Comparison of ENCODE assay signal across 20 cellular contexts in the genomic region with DNA sequence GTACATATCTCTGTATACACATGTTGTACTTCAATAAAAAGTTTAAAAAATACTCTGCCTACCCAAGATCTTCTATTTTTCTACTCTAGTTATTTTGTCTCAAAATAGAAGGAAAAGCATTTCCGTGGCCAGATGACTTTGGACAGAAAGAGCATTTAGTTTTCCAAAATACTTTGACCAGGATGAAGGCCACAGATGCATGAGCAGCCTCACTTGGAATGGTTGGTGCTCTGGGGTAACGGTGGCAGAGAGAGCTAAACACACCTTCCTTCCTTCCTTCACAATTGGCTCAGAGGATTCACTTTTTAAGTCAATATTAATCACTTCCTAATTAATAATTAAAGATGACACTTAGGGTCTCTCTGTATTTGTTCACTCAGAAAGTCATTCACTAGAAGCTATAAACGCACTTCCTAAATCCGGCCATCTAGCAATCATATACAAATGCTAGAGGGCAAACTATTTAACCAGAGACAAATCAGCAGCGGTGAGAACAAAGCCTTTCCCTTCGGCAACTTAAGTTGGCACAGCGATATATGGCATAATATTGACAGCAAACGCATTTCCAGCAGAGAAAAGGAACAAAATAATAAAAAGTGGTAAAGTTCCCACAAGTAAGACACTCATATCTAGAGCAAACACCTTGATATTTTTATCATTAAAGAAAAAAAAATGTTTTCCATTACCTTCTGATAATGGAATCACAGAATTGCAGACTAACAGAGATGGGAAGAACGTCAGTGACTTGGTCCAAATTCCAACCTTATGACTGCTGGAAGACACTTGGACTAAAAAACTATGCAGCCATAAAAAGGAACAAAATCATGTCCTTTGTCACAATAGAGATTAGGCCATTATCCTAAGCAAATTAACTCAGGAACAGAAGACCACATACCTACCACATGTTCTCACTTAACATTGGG.
"Had no signal": no experiment of that assay in that cellular context is flagged by ENCODE, and none has a peak within 500 bp of the region (broad histone marks: within the 10 kb centered on the region; RNA-seq: fewer than 3 reads in every experiment).

No MANE protein-coding gene starts in this region.

- ATAC-seq: activated CD4-positive, alpha-beta T cell treated with anti-CD3 and anti-CD28 coated beads for 36 hours; activated T-cell treated with anti-CD3 and anti-CD28 coated beads, Interleukin-2, amount 50 U/mL, for 72 hours; gastrocnemius medialis; naive thymus-derived CD4-positive, alpha-beta T cell; right lobe of liver had no signal

- DNase-seq: activated CD4-positive, alpha-beta T cell treated with anti-CD3 and anti-CD28 coated beads for 36 hours; activated CD4-positive, alpha-beta T cell treated with anti-CD3 and anti-CD28 coated beads, Interleukin-2, amount 50 U/mL, for 4 hours; activated CD4-positive, CD25-positive, alpha-beta regulatory T cell; activated naive CD4-positive, alpha-beta T cell; activated T-cell treated with anti-CD3 and anti-CD28 coated beads for 4 hours; activated T-cell treated with anti-CD3 and anti-CD28 coated beads, Interleukin-2, amount 50 U/mL, for 72 hours; anterior cingulate cortex; brain microvascular endothelial cell; gastrocnemius medialis; glutamatergic neuron; midbrain; naive thymus-derived CD4-positive, alpha-beta T cell; nucleus accumbens; right lobe of liver; stimulated activated CD4-positive, alpha-beta T cell treated with anti-CD3 and anti-CD28 coated beads, Interleukin-2, amount 100 ng/mL, for 48 hours; stimulated activated naive CD4-positive, alpha-beta T cell treated with Interleukin-2 at 50 U/mL for 16 hours; testis; upper lobe of left lung had no signal

- FAIRE-seq: islet of Langerhans had no signal

- H3K9me3 ChIP-seq: gastrocnemius medialis, testis, upper lobe of left lung, vagina had no signal

- H3K4me3 ChIP-seq: gastrocnemius medialis, right lobe of liver, testis, upper lobe of left lung, vagina had no signal

- H3K27ac ChIP-seq: brain microvascular endothelial cell, gastrocnemius medialis, right lobe of liver, testis, upper lobe of left lung, vagina had no signal

- H3K4me1 ChIP-seq: gastrocnemius medialis, right lobe of liver, testis, vagina had no signal

- H3K27me3 ChIP-seq: brain microvascular endothelial cell, gastrocnemius medialis, right lobe of liver, testis, upper lobe of left lung, vagina had no signal
